Comparison of ENCODE assay signal across 1 cellular context in genomic region chr12:106487664-106488063, GRCh38.
TF ChIP-seq lines count a peak whose summit lies in the region.

No MANE protein-coding gene starts in this region.

TF ChIP-seq in K562, 482 proteins besides CTCF, POLR2A, EP300 and RAD21:
- TF ChIP-seq CHD7 (IDR thresholded peaks at IDR 0.05; ENCODE audit: low read depth, low read length) (no peak), GABPB2 (CRISPR knock-in tag; conservative IDR thresholded peaks at IDR 0.05) (no peak), BDP1 (IDR thresholded peaks at IDR 0.05; ENCODE audit: insufficient read depth, insufficient read length) (no peak), E2F3 (CRISPR knock-in tag; IDR thresholded peaks at IDR 0.05) (no peak), HMBOX1 (IDR thresholded peaks at IDR 0.05) (peak; percentile 37; the same call in 1 of the 2 replicates), ZNF217 (CRISPR knock-in tag; IDR thresholded peaks at IDR 0.05) (no peak), ELK1 (CRISPR knock-in tag; IDR thresholded peaks at IDR 0.05) (no peak), IFI16 (CRISPR knock-in tag; IDR thresholded peaks at IDR 0.05) (no peak), ZBTB40 (IDR thresholded peaks at IDR 0.05) (no peak), ZBTB40 (CRISPR knock-in tag; IDR thresholded peaks at IDR 0.05) (no peak), SPI1 (IDR thresholded peaks at IDR 0.05; ENCODE audit: borderline replicate concordance, low read depth, low read length) (peak; percentile 37; the same call in 1 of the 2 replicates)
